ENCODE assay signal across 18 cellular contexts in genomic region chr13:50378513-50378970, GRCh38.
DNase-seq lines count a peak whose midpoint lies in the region; TF ChIP-seq lines count a peak whose summit lies in the region.
"Had no signal": no experiment of that assay in that cellular context is flagged by ENCODE, and none has a peak within 500 bp of the region (broad histone marks: within the 10 kb centered on the region; RNA-seq: fewer than 3 reads in every experiment).

No MANE protein-coding gene starts in this region.

- no peaks in the 10 kb centered on the region for H3K79me2 ChIP-seq in parathyroid adenoma

- DNase-seq in HEK293T (ENCODE audit: extremely low spot score) = peak; percentile 34
- peak; percentile 55 for DNase-seq in NCI-H146 treated with DMSO at 0.1 percent for 48 hours (lab: John Stamatoyannopoulos, UW; ENCODE audit: unreplicated experiment)
- peak in 1 of 2 experiments; percentile 68 for DNase-seq in SJCRH30
- no peak for DNase-seq in activated T-cell treated with anti-CD3 and anti-CD28 coated beads, Interleukin-2, amount 50 U/mL, for 1 hour
- DNase-seq in GM13977 (ENCODE audit: low spot score) = no peak
- no peak for DNase-seq in SIG-M5 treated with dmso at 0.1 percent for 504 hours (lab: John Stamatoyannopoulos, UW; ENCODE audit: unreplicated experiment)
- DNase-seq: activated CD4-positive, alpha-beta T cell treated with anti-CD3 and anti-CD28 coated beads, Interleukin-2, amount 50 U/mL, for 48 hours; activated T-cell treated with anti-CD3 and anti-CD28 coated beads, Interleukin-2, amount 50 U/mL, for 4 hours; Calu3; GF-D8; kidney glomerular epithelial cell; NCI-H2029; NK-92 treated with Interleukin-12 subunit alpha and Interleukin-12 subunit beta, amount 100 ng/mL, for 24 hours; occipital lobe; T-cell had no signal

- CTCF ChIA-PET in HEK293T (lab: Yijun Ruan, JAX) = no interaction called here

- no peaks in the 10 kb centered on the region for H3K27me3 ChIP-seq in SJCRH30
- H3K27me3 ChIP-seq in parathyroid adenoma (ENCODE audit: control insufficient read depth, insufficient read depth, low read length) = no peaks in the 10 kb centered on the region

- in situ Hi-C loops in GM13977 (cut with MboI; ENCODE audit: low pct_unique_long_range_greater_than_20kb, low sequenced_read_pairs, unreplicated experiment) = no loop called here

- peaks cover 11% of the 10 kb centered on the region for H3K9me3 ChIP-seq in SJCRH30 (replicated peaks)
- H3K9me3 ChIP-seq in parathyroid adenoma (ENCODE audit: control insufficient read depth, low read length) = no peaks in the 10 kb centered on the region

- no peak overlapping the region for H2AFZ ChIP-seq in parathyroid adenoma

- POLR2A ChIA-PET in HEK293T (lab: Yijun Ruan, JAX) = interaction anchor here (1.3 kb wide), 1 partner anchor 8 kb away, joined by 4 read pairs; no protein-coding TSS in a partner anchor

- H3K36me3 ChIP-seq in SJCRH30 = no peaks in the 10 kb centered on the region
- no peaks in the 10 kb centered on the region for H3K36me3 ChIP-seq in parathyroid adenoma (ENCODE audit: control insufficient read depth, insufficient read depth, low read length)
- H3K36me3 ChIP-seq: thoracic aorta had no signal

- TF ChIP-seq CTCF in parathyroid adenoma (IDR thresholded peaks at IDR 0.05) = no peak
- no peak for TF ChIP-seq CTCF in GM13977 (IDR thresholded peaks at IDR 0.05; ENCODE audit: extremely low read depth, insufficient read depth, missing control alignments)

- peak overlapping the region; percentile 47 for H3K4me2 ChIP-seq in parathyroid adenoma (ENCODE audit: low read length)

- H3K27ac ChIP-seq in SJCRH30 (no peak overlapping the region), parathyroid adenoma (no peak overlapping the region)
- H3K27ac ChIP-seq: skin epidermis, thoracic aorta had no signal

- H3K9ac ChIP-seq in parathyroid adenoma = no peak overlapping the region

- H3K4me1 ChIP-seq in SJCRH30 (peaks cover 13% of the 10 kb centered on the region), parathyroid adenoma (peaks cover 5% of the 10 kb centered on the region)

- H3K4me3 ChIP-seq in SJCRH30 = peak overlapping the region; percentile 20; the same call in 1 of the 2 replicates
- H3K4me3 ChIP-seq in parathyroid adenoma (ENCODE audit: low read depth, low read length) = no peak overlapping the region
- H3K4me3 ChIP-seq: skin epidermis, thoracic aorta had no signal

TF ChIP-seq in HEK293T, 16 proteins besides CTCF, POLR2A, EP300 and RAD21:
- TF ChIP-seq CTBP1 (IDR thresholded peaks at IDR 0.05; ENCODE audit: borderline replicate concordance) (peak; percentile 54; the same call in 1 of the 2 replicates), TARDBP (IDR thresholded peaks at IDR 0.05) (no peak), NFRKB (IDR thresholded peaks at IDR 0.05) (no peak), PKNOX1 (IDR thresholded peaks at IDR 0.05) (peak; percentile 80), FOXK2 (IDR thresholded peaks at IDR 0.05) (no peak)

Comparison
In these comparisons a context has a peak if more than half of its experiments do, and no peak if none do; other contexts are left out.
1. DNase-seq: peak in HEK293T (single experiment) and NCI-H146 treated with DMSO at 0.1 percent for 48 hours (single experiment); none in activated T-cell treated with anti-CD3 and anti-CD28 coated beads, Interleukin-2, amount 50 U/mL, for 1 hour (single experiment), GM13977 (single experiment) and SIG-M5 treated with dmso at 0.1 percent for 504 hours (single experiment).